In the genomic region with DNA sequence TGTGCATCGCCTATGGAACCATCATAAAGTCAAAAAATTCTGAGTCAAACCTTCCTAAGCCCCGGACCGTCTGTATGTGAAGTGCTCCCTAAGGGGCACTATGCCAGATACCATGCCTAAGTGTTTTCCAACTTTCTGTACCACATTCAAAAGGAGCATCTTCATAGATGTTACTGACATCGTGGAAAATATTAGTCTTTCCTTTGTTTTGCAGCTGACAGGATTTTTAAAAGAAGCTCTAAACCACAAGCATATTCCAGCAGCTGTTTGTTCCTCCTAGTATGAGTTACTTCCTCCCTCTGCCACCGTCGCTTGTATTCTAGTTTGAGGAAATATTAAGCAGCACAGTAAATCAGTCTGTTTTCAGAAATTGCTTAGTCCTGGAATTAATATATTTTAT, we compare ENCODE assay signal across 1 cellular context. TPM values are rescaled to one million over a fixed set of nuclear protein-coding genes. Genes with fewer than 3 reads are reported as not detected.
"Had no signal": no experiment of that assay in that cellular context is flagged by ENCODE, and none has a peak within 500 bp of the region (broad histone marks: within the 10 kb centered on the region; RNA-seq: fewer than 3 reads in every experiment).

No MANE protein-coding gene starts in this region.

RNA-seq across cellular contexts. Expression of a gene that starts 45.1 kb away (rescaled TPM):
- total RNA-seq: activated CD8-positive, alpha-beta T cell treated with anti-CD3 and anti-CD28 coated beads, Interleukin-2, amount 10 ng/mL, durations not matched to agents 7 days and 5 days had no signal
